2 cellular contexts compared by ENCODE assay signal in genomic region chr21:16241500-16241963, GRCh38.
TF ChIP-seq lines count a peak whose summit lies in the region.

No MANE protein-coding gene starts in this region.

TF ChIP-seq in HepG2, 621 proteins besides CTCF, POLR2A, EP300 and RAD21 (continued from another document):
- TF ChIP-seq CREBL2 (CRISPR knock-in tag; IDR thresholded peaks at IDR 0.05; ENCODE audit: borderline replicate concordance) (no peak), AGO2 (optimal IDR thresholded peaks at IDR 0.05; ENCODE audit: low read depth, low read length) (no peak), ZNF816 (CRISPR knock-in tag; IDR thresholded peaks at IDR 0.05; ENCODE audit: borderline replicate concordance) (no peak), ZFYVE20 (CRISPR knock-in tag; IDR thresholded peaks at IDR 0.05; ENCODE audit: borderline replicate concordance, low read depth) (no peak), MED1 (CRISPR knock-in tag; IDR thresholded peaks at IDR 0.05) (no peak), NFE2L2 (IDR thresholded peaks at IDR 0.05; ENCODE audit: low read length) (no peak), ZNF609 (CRISPR knock-in tag; IDR thresholded peaks at IDR 0.05; ENCODE audit: borderline replicate concordance) (no peak), ZNF747 (CRISPR knock-in tag; IDR thresholded peaks at IDR 0.05; ENCODE audit: borderline replicate concordance) (no peak), ZNF574 (CRISPR knock-in tag; IDR thresholded peaks at IDR 0.05) (no peak), ASH2L (IDR thresholded peaks at IDR 0.05; ENCODE audit: insufficient read length, low read depth, low read length) (no peak), HES4 (CRISPR knock-in tag; IDR thresholded peaks at IDR 0.05; ENCODE audit: borderline replicate concordance) (no peak), ZNF616 (CRISPR knock-in tag; IDR thresholded peaks at IDR 0.05; ENCODE audit: low read depth) (no peak)

TF ChIP-seq in GM12878, 131 proteins besides CTCF, POLR2A, EP300 and RAD21 (continued from another document):
- TF ChIP-seq CUX1 (IDR thresholded peaks at IDR 0.05; ENCODE audit: insufficient replicate concordance, low read depth, low read length), result no peak
- no peak for TF ChIP-seq SIN3A (IDR thresholded peaks at IDR 0.05; ENCODE audit: low read depth, low read length)
- TF ChIP-seq BCL11A (IDR thresholded peaks at IDR 0.05; ENCODE audit: low read depth, low read length), result no peak
- no peak for TF ChIP-seq PML (IDR thresholded peaks at IDR 0.05; ENCODE audit: low read length)
- TF ChIP-seq ZBTB4 (CRISPR knock-in tag; IDR thresholded peaks at IDR 0.05), result no peak
- TF ChIP-seq KAT2A (conservative IDR thresholded peaks at IDR 0.05; ENCODE audit: control insufficient read depth, low read depth, low read length), result no peak
- no peak for TF ChIP-seq ZNF622 (IDR thresholded peaks at IDR 0.05)
- TF ChIP-seq NBN (IDR thresholded peaks at IDR 0.05), result no peak
- TF ChIP-seq ZNF592 (IDR thresholded peaks at IDR 0.05), result no peak
- TF ChIP-seq YBX1 (IDR thresholded peaks at IDR 0.05), result no peak
